ENCODE assay signal across 8 cellular contexts in genomic region chr5:108727154-108727638, GRCh38. TPM values are rescaled to one million over a fixed set of nuclear protein-coding genes. Genes with fewer than 3 reads are reported as not detected.
DNase-seq lines count a peak whose midpoint lies in the region; ATAC-seq lines count a peak whose summit lies in the region.

No MANE protein-coding gene starts in this region.

- intact Hi-C loops in activated T-helper 2 cell treated with anti-CD3 and anti-CD28 coated beads, Interferon-gamma antibody, Interleukin-2, Interleukin-4, amounts not matched to agents 10 μg/mL and 5 μg/mL and 100 μg/mL, durations not matched to agents 14 hours and 24 hours and 36 hours (cut with micrococcal nuclease), result no loop called here
- intact Hi-C loops in left ventricle myocardium superior (cut with micrococcal nuclease), result no loop called here

- H3K9me3 Mint-ChIP-seq in activated T-helper 2 cell treated with anti-CD3 and anti-CD28 coated beads, Interferon-gamma antibody, Interleukin-2, Interleukin-4, amounts not matched to agents 10 μg/mL and 5 μg/mL and 100 μg/mL, durations not matched to agents 14 hours and 24 hours and 36 hours, result no peaks in the 10 kb centered on the region

- peaks cover 30% of the 10 kb centered on the region for H3K4me1 Mint-ChIP-seq in activated T-helper 2 cell treated with anti-CD3 and anti-CD28 coated beads, Interferon-gamma antibody, Interleukin-2, Interleukin-4, amounts not matched to agents 10 μg/mL and 5 μg/mL and 100 μg/mL, durations not matched to agents 14 hours and 24 hours and 36 hours (ENCODE audit: low read depth)

- DNase-seq in COLO829 (ENCODE audit: low spot score), result peak; percentile 18
- DNase-seq in HPDE6-E6E7 (ENCODE audit: extremely low spot score), result peak; percentile 40
- no peak for DNase-seq in activated T-helper 2 cell treated with anti-CD3 and anti-CD28 coated beads, Interferon-gamma antibody, Interleukin-2, Interleukin-4, amounts not matched to agents 10 μg/mL and 5 μg/mL and 100 μg/mL, durations not matched to agents 14 hours and 24 hours and 36 hours (ENCODE audit: low spot score)
- DNase-seq in left ventricle myocardium superior, result no peak
- peak; percentile 13 for DNase-seq in renal cortical epithelial cell (ENCODE audit: low read depth)
- DNase-seq in effector CD4-positive, alpha-beta T cell, result no peak

- peak overlapping the region; percentile 73 for H3K4me3 Mint-ChIP-seq in activated T-helper 2 cell treated with anti-CD3 and anti-CD28 coated beads, Interferon-gamma antibody, Interleukin-2, Interleukin-4, amounts not matched to agents 10 μg/mL and 5 μg/mL and 100 μg/mL, durations not matched to agents 14 hours and 24 hours and 36 hours (ENCODE audit: low read depth)

- H3K36me3 Mint-ChIP-seq in activated T-helper 2 cell treated with anti-CD3 and anti-CD28 coated beads, Interferon-gamma antibody, Interleukin-2, Interleukin-4, amounts not matched to agents 10 μg/mL and 5 μg/mL and 100 μg/mL, durations not matched to agents 14 hours and 24 hours and 36 hours (ENCODE audit: low read depth), result no peaks in the 10 kb centered on the region

- peak; percentile 46 for ATAC-seq in left ventricle myocardium superior
- ATAC-seq in GM19467 (IDR thresholded peaks at IDR 0.05; ENCODE audit: unreplicated experiment), result no peak
- ATAC-seq in GM21515 (IDR thresholded peaks at IDR 0.05; ENCODE audit: unreplicated experiment), result no peak

- H3K27ac Mint-ChIP-seq in activated T-helper 2 cell treated with anti-CD3 and anti-CD28 coated beads, Interferon-gamma antibody, Interleukin-2, Interleukin-4, amounts not matched to agents 10 μg/mL and 5 μg/mL and 100 μg/mL, durations not matched to agents 14 hours and 24 hours and 36 hours, result no peak overlapping the region

- H3K27me3 Mint-ChIP-seq in activated T-helper 2 cell treated with anti-CD3 and anti-CD28 coated beads, Interferon-gamma antibody, Interleukin-2, Interleukin-4, amounts not matched to agents 10 μg/mL and 5 μg/mL and 100 μg/mL, durations not matched to agents 14 hours and 24 hours and 36 hours (ENCODE audit: low read depth), result peaks cover 59% of the 10 kb centered on the region

RNA-seq across cellular contexts. Expression of gene FER, which starts 20.5 kb away (rescaled TPM):
- total RNA-seq in activated T-helper 2 cell treated with anti-CD3 and anti-CD28 coated beads, Interferon-gamma antibody, Interleukin-2, Interleukin-4, amounts not matched to agents 10 μg/mL and 5 μg/mL and 100 μg/mL, durations not matched to agents 14 hours and 24 hours and 36 hours, result 7.0 and 7.3 TPM in 2 replicates
- total RNA-seq in left ventricle myocardium superior, result 12.3 TPM
- total RNA-seq in renal cortical epithelial cell, result 35.1 and 56.4 TPM in 2 replicates

Comparison
In these comparisons a context has a peak if more than half of its experiments do, and no peak if none do; other contexts are left out.
1. DNase-seq: peak in COLO829 (single experiment), HPDE6-E6E7 (single experiment) and renal cortical epithelial cell (single experiment); none in activated T-helper 2 cell treated with anti-CD3 and anti-CD28 coated beads, Interferon-gamma antibody, Interleukin-2, Interleukin-4, amounts not matched to agents 10 μg/mL and 5 μg/mL and 100 μg/mL, durations not matched to agents 14 hours and 24 hours and 36 hours (single experiment), left ventricle myocardium superior (single experiment) and effector CD4-positive, alpha-beta T cell (single experiment).